8 cellular contexts compared by ENCODE assay signal in genomic region chr1:155320661-155321576, GRCh38. TPM values are rescaled to one million over a fixed set of nuclear protein-coding genes. Genes with fewer than 3 reads are reported as not detected.
DNase-seq lines count a peak whose midpoint lies in the region; ATAC-seq lines count a peak whose summit lies in the region.

TSS of gene RUSC1 (plus strand) at chr1:155320894. CDS start at chr1:155321774, 880 bp downstream.

- H3K9ac ChIP-seq in endocrine pancreas (ENCODE audit: control insufficient read depth, insufficient read depth, low read length) = peak within 1 kb of the TSS; percentile 71

- H3K36me3 Mint-ChIP-seq in memory B cell = peaks cover 4% of the 10 kb centered on the region

- peaks cover 19% of the 10 kb centered on the region for H3K4me1 Mint-ChIP-seq in memory B cell

- DNase-seq in Daoy (ENCODE audit: low read depth) (peak; percentile 66), NCI-H2227 treated with DMSO at 0.1 percent for 48 hours (lab: John Stamatoyannopoulos, UW) (peak; percentile 82), memory B cell (ENCODE audit: low spot score in 2 of 2) (peak; percentile 52 to 61), KG1 (lab: John Stamatoyannopoulos, UW) (no peak)
- DNase-seq in activated CD8-positive, alpha-beta memory T cell treated with anti-CD3 and anti-CD28 coated beads, Interleukin-2, amount 50 U/mL, for 48 hours = peak; percentile 87
- DNase-seq in stimulated activated CD4-positive, alpha-beta T cell treated with anti-CD3 and anti-CD28 coated beads, TNF-alpha, amount 100 ng/mL, for 4 hours (ENCODE audit: low read depth in 3 of 3) = peak; percentile 50 to 62 (median 51)

- ATAC-seq in memory B cell (ENCODE audit: low read depth) (peak; percentile 21), HG02938 (IDR thresholded peaks at IDR 0.05; ENCODE audit: unreplicated experiment) (no peak)

- H3K36me3 ChIP-seq in endocrine pancreas (ENCODE audit: control insufficient read depth, insufficient read depth, low read length) = no peaks in the 10 kb centered on the region

- H3K27me3 Mint-ChIP-seq in memory B cell = no peaks in the 10 kb centered on the region

- H3K27me3 ChIP-seq in endocrine pancreas (ENCODE audit: control insufficient read depth, insufficient read depth, low read length) = no peaks in the 10 kb centered on the region

- no peaks in the 10 kb centered on the region for H3K9me3 ChIP-seq in endocrine pancreas (ENCODE audit: control insufficient read depth, low read length)

- H3K4me1 ChIP-seq in endocrine pancreas (ENCODE audit: control insufficient read depth, insufficient read depth, low read length) = no peaks in the 10 kb centered on the region

- H3K27ac Mint-ChIP-seq in memory B cell = no peak within 1 kb of the TSS

- H3K9me3 Mint-ChIP-seq in memory B cell = no peaks in the 10 kb centered on the region

- H3K4me3 Mint-ChIP-seq in memory B cell = peak within 1 kb of the TSS; percentile 78

- H3K4me3 ChIP-seq in endocrine pancreas (ENCODE audit: control insufficient read depth, insufficient read depth, low read length) = no peak within 1 kb of the TSS

RNA-seq across cellular contexts. Expression of gene RUSC1, which starts in this region (rescaled TPM):
- 17.1 and 18.6 TPM in 2 replicates for total RNA-seq in Daoy (2014; rRNA removed; shearing (Covaris generic))
